ENCODE assay signal across 9 cellular contexts in the genomic region with DNA sequence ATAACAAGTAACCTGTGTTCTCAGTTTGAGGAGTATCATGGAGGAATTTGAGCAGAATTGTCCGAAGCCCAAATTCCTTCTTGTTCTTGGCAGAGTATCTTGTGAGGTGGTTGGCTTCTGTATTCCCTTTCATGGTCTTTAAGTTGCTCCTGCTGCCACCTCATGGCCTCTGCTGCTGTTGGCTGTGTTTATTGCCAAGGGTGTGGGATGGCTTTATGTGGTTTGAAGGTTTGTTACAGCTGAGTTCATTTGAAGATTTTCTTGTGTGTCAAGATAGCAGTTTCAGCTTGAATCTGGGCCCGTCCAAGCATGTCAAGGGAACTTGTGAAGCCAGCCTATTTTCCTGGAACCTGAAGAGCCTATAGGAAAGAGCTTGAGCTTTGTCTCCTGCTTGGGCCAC. TPM values are rescaled to one million over a fixed set of nuclear protein-coding genes. Genes with fewer than 3 reads are reported as not detected.
DNase-seq lines count a peak whose midpoint lies in the region; ATAC-seq, FAIRE-seq and TF ChIP-seq lines count a peak whose summit lies in the region.
"Had no signal": no experiment of that assay in that cellular context is flagged by ENCODE, and none has a peak within 500 bp of the region (broad histone marks: within the 10 kb centered on the region; RNA-seq: fewer than 3 reads in every experiment).

No MANE protein-coding gene starts in this region.

- H3K36me3 ChIP-seq in sigmoid colon: no peaks in the 10 kb centered on the region
- H3K36me3 ChIP-seq in HAP-1 (replicated peaks): no peaks in the 10 kb centered on the region

- no peak for FAIRE-seq in D721Med (lab: Jason Lieb, UNC)

- H3K9me3 Mint-ChIP-seq in activated naive CD8-positive, alpha-beta T cell treated with anti-CD3 and anti-CD28 coated beads, Interleukin-2, amount 50 U/mL, for 24 hours: no peaks in the 10 kb centered on the region

- WGBS in sigmoid colon, 2 donors: 23 to 50% methylated on average over 2 of the region's 2 CpGs

- no peak overlapping the region for H3K4me3 ChIP-seq in sigmoid colon
- H3K4me3 ChIP-seq in HAP-1: no peak overlapping the region

- no peaks in the 10 kb centered on the region for H3K4me1 ChIP-seq in sigmoid colon
- H3K4me1 ChIP-seq in HAP-1: no peaks in the 10 kb centered on the region

- no peak for TF ChIP-seq POLR2A in sigmoid colon (IDR thresholded peaks at IDR 0.05)

- peaks cover 1% of the 10 kb centered on the region for H3K27me3 Mint-ChIP-seq in activated naive CD8-positive, alpha-beta T cell treated with anti-CD3 and anti-CD28 coated beads, Interleukin-2, amount 50 U/mL, for 24 hours

- intact Hi-C loops in sigmoid colon (cut with DNase I): no loop called here

- H3K4me3 Mint-ChIP-seq in activated naive CD8-positive, alpha-beta T cell treated with anti-CD3 and anti-CD28 coated beads, Interleukin-2, amount 50 U/mL, for 24 hours: no peak overlapping the region

- H3K36me3 Mint-ChIP-seq in activated naive CD8-positive, alpha-beta T cell treated with anti-CD3 and anti-CD28 coated beads, Interleukin-2, amount 50 U/mL, for 24 hours (ENCODE audit: low read depth): no peaks in the 10 kb centered on the region

- TF ChIP-seq CTCF in D721Med (IDR thresholded peaks at IDR 0.05; ENCODE audit: insufficient read depth, missing control alignments): peak; percentile 9
- no peak for TF ChIP-seq CTCF in sigmoid colon (IDR thresholded peaks at IDR 0.05)

- H3K4me1 Mint-ChIP-seq in activated naive CD8-positive, alpha-beta T cell treated with anti-CD3 and anti-CD28 coated beads, Interleukin-2, amount 50 U/mL, for 24 hours: no peaks in the 10 kb centered on the region

- in situ Hi-C loops in HAP-1 (cut with MboI; ENCODE audit: low sequenced_read_pairs): no loop called here

- H3K27ac ChIP-seq in sigmoid colon: no peak overlapping the region

- DNase-seq in D721Med (ENCODE audit: insufficient read length, low spot score) (no peak), NCI-H187 (lab: John Stamatoyannopoulos, UW) (peak; percentile 10 to 67), fibroblast of gingiva (ENCODE audit: low read depth) (peak; percentile 1), sigmoid colon (no peak), Ammon's horn (ENCODE audit: low spot score) (no peak), HAP-1 (ENCODE audit: low spot score in 2 of 2) (no peak)
- DNase-seq in activated naive CD8-positive, alpha-beta T cell treated with anti-CD3 and anti-CD28 coated beads, Interleukin-2, amount 50 U/mL, for 24 hours: no peak
- DNase-seq: MV-4-11 had no signal

- no peaks in the 10 kb centered on the region for H3K9me3 ChIP-seq in sigmoid colon
- H3K9me3 ChIP-seq in HAP-1: no peaks in the 10 kb centered on the region

- ATAC-seq in GM21423 (IDR thresholded peaks at IDR 0.05; ENCODE audit: unreplicated experiment): peak; percentile 58
- no peak for ATAC-seq in activated naive CD8-positive, alpha-beta T cell treated with anti-CD3 and anti-CD28 coated beads, Interleukin-2, amount 50 U/mL, for 24 hours

- no peak for TF ChIP-seq EP300 in sigmoid colon (IDR thresholded peaks at IDR 0.05)

- no peak overlapping the region for H3K27ac Mint-ChIP-seq in activated naive CD8-positive, alpha-beta T cell treated with anti-CD3 and anti-CD28 coated beads, Interleukin-2, amount 50 U/mL, for 24 hours

- H3K27me3 ChIP-seq in sigmoid colon: no peaks in the 10 kb centered on the region
- peaks cover 5% of the 10 kb centered on the region for H3K27me3 ChIP-seq in HAP-1 (ENCODE audit: low read depth)

RNA-seq across cellular contexts. Expression of a gene that starts 20.2 kb away (rescaled TPM):
- under 1 TPM; 0.16 to 0.55 (median 0.45) TPM for total RNA-seq in sigmoid colon
- polyA plus RNA-seq in sigmoid colon: 1 to 10 TPM; 1.2 to 5.9 (median 3.5) TPM

RNA-seq across cellular contexts. Expression of a gene that starts 36.9 kb away (rescaled TPM):
- 1 to 10 TPM; 2.2 to 4.6 (median 3.0) TPM for total RNA-seq in sigmoid colon
- under 1 TPM in 2 of 3 donors, not detected in 1; 0.23 to 0.76 TPM for polyA plus RNA-seq in sigmoid colon

Comparison
In these comparisons a context has a peak if more than half of its experiments do, and no peak if none do; other contexts are left out.
1. DNase-seq: peak in NCI-H187 (2 of 2) and fibroblast of gingiva (single experiment); none in D721Med (single experiment), sigmoid colon (single experiment), Ammon's horn (single experiment), HAP-1 (0 of 2) and activated naive CD8-positive, alpha-beta T cell treated with anti-CD3 and anti-CD28 coated beads, Interleukin-2, amount 50 U/mL, for 24 hours (single experiment).